21 cellular contexts compared by ENCODE assay signal in the genomic region with DNA sequence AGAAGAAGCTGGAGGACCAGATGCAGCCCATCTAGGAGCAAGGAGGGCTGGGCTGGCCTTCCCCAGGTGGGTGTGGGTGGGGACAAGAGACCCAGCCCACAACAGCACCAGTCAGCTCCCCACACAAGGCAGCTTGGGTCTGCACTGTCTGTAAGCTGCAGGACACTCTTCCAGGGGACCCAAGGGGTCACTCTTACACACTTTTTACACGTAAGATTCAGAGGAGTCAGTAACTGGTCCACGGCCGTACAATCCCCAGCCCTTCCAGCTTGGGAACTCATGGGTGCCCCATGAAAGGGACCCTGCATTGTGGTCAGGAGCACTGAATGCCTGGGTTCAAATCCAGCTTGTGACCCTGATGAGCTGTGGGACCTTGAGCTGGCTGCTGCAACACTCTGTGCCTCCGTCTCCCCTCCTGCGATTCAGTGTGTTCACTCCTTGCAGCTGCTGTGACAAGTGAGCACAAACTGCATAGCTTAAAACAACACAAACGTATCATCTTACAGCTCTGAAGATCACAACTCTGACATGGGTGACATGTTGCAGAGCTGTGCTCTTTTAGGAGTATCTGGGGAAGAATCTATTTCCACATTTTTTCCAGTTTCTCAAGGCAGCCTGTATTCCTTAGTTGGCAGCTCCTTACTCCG. TPM values are rescaled to one million over a fixed set of nuclear protein-coding genes. Genes with fewer than 3 reads are reported as not detected.
DNase-seq lines count a peak whose midpoint lies in the region; ATAC-seq, FAIRE-seq and TF ChIP-seq lines count a peak whose summit lies in the region.
"Had no signal": no experiment of that assay in that cellular context is flagged by ENCODE, and none has a peak within 500 bp of the region (broad histone marks: within the 10 kb centered on the region; RNA-seq: fewer than 3 reads in every experiment).

No MANE protein-coding gene starts in this region.

- ATAC-seq in Panc1 = peak; percentile 33; the same call in 1 of the 2 replicates
- ATAC-seq in HG03378 (IDR thresholded peaks at IDR 0.05; ENCODE audit: unreplicated experiment) = no peak

- no peaks in the 10 kb centered on the region for H3K27me3 ChIP-seq in Panc1 (ENCODE audit: control insufficient read depth, insufficient read depth, low read length)
- H3K27me3 ChIP-seq in endodermal cell (ENCODE audit: control insufficient read depth, insufficient read depth, low read length, poor library complexity, severe bottlenecking) = no peaks in the 10 kb centered on the region
- peaks cover 15% of the 10 kb centered on the region for H3K27me3 ChIP-seq in osteoblast (ENCODE audit: insufficient read depth, low read length)

- H3K4me1 Mint-ChIP-seq in endodermal cell = no peaks in the 10 kb centered on the region
- no peaks in the 10 kb centered on the region for H3K4me1 Mint-ChIP-seq in activated T-helper 2 cell treated with anti-CD3 and anti-CD28 coated beads, Interferon-gamma antibody, Interleukin-2, Interleukin-4, amounts not matched to agents 10 μg/mL and 5 μg/mL and 100 μg/mL, durations not matched to agents 14 hours and 24 hours and 36 hours (ENCODE audit: low read depth)
- H3K4me1 Mint-ChIP-seq: CD8-positive, alpha-beta memory T cell had no signal

- H3K36me3 ChIP-seq in Panc1 (ENCODE audit: control insufficient read depth, insufficient read depth, low read length) (no peaks in the 10 kb centered on the region), endodermal cell (ENCODE audit: control insufficient read depth, insufficient read depth, low read length) (no peaks in the 10 kb centered on the region), osteoblast (ENCODE audit: insufficient read depth, low read length) (no peaks in the 10 kb centered on the region)
- H3K36me3 ChIP-seq: SJSA1 had no signal

- no peak overlapping the region for H3K4me3 Mint-ChIP-seq in endodermal cell
- no peak overlapping the region for H3K4me3 Mint-ChIP-seq in activated T-helper 2 cell treated with anti-CD3 and anti-CD28 coated beads, Interferon-gamma antibody, Interleukin-2, Interleukin-4, amounts not matched to agents 10 μg/mL and 5 μg/mL and 100 μg/mL, durations not matched to agents 14 hours and 24 hours and 36 hours (ENCODE audit: low read depth)
- H3K4me3 Mint-ChIP-seq: CD8-positive, alpha-beta memory T cell; HFFc6 had no signal

- no peak overlapping the region for H2AFZ ChIP-seq in osteoblast (ENCODE audit: low read length)

- H3K4me3 ChIP-seq in Panc1 (ENCODE audit: low read depth in 2 of 2, low read length in 2 of 2) (no peak overlapping the region), endodermal cell (ENCODE audit: low read length) (no peak overlapping the region), osteoblast (ENCODE audit: insufficient read depth, low read length) (no peak overlapping the region)
- H3K4me3 ChIP-seq: SJSA1 had no signal

- in situ Hi-C loops in Panc1 (cut with HindIII; ENCODE audit: low pct_unique_long_range_greater_than_20kb, low sequenced_read_pairs) = no loop called here

- POLR2A ChIA-PET in Panc1 (lab: Charles Lee) = no interaction called here

- peaks cover 3% of the 10 kb centered on the region for H3K9me3 Mint-ChIP-seq in endodermal cell
- H3K9me3 Mint-ChIP-seq in activated T-helper 2 cell treated with anti-CD3 and anti-CD28 coated beads, Interferon-gamma antibody, Interleukin-2, Interleukin-4, amounts not matched to agents 10 μg/mL and 5 μg/mL and 100 μg/mL, durations not matched to agents 14 hours and 24 hours and 36 hours = no peaks in the 10 kb centered on the region
- H3K9me3 Mint-ChIP-seq: CD8-positive, alpha-beta memory T cell had no signal

- no peak for DNase-seq in GM12891 (ENCODE audit: insufficient read length, low spot score)
- no peak for DNase-seq in Panc1 (ENCODE audit: low read depth, low spot score)
- peak; percentile 44 for DNase-seq in endodermal cell
- DNase-seq in osteoblast (ENCODE audit: insufficient read length, low spot score, missing footprints) = peak; percentile 54
- DNase-seq in activated T-helper 2 cell treated with anti-CD3 and anti-CD28 coated beads, Interferon-gamma antibody, Interleukin-2, Interleukin-4, amounts not matched to agents 10 μg/mL and 5 μg/mL and 100 μg/mL, durations not matched to agents 14 hours and 24 hours and 36 hours (ENCODE audit: low spot score) = no peak
- no peak for DNase-seq in activated CD4-positive, alpha-beta T cell treated with anti-CD3 and anti-CD28 coated beads for 4 hours
- DNase-seq: ACHN; C1 segment of cervical spinal cord; CD8-positive, alpha-beta memory T cell; DMS53; EL; H7; HFFc6; Karpas-422; NCI-H1436; NCI-H2029; NCI-H2227 treated with DMSO at 0.1 percent for 48 hours; NCI-H526 had no signal

- H3K4me1 ChIP-seq in Panc1 (ENCODE audit: control insufficient read depth, insufficient read depth, low read length) (no peaks in the 10 kb centered on the region), endodermal cell (ENCODE audit: control insufficient read depth, insufficient read depth, low read length) (no peaks in the 10 kb centered on the region), osteoblast (ENCODE audit: insufficient read depth, low read length) (no peaks in the 10 kb centered on the region)

- CTCF ChIA-PET in Panc1 (lab: Charles Lee) = interaction anchor here (0.6 to 1.1 kb wide), 2 partner anchors 10 to 12 kb away, joined by 3 read pairs; no protein-coding TSS in a partner anchor

- no peaks in the 10 kb centered on the region for H3K79me2 ChIP-seq in osteoblast (ENCODE audit: insufficient read depth, low read length)

- no peak for TF ChIP-seq POLR2A in GM12891 (IDR thresholded peaks at IDR 0.05; ENCODE audit: low read depth, low read length)

- no peaks in the 10 kb centered on the region for H4K20me1 ChIP-seq in osteoblast (ENCODE audit: insufficient read depth, low read length)

- H3K27ac ChIP-seq in Panc1 (ENCODE audit: low read length) = no peak overlapping the region
- H3K27ac ChIP-seq in endodermal cell (ENCODE audit: low read depth, low read length) = no peak overlapping the region
- H3K27ac ChIP-seq in osteoblast (ENCODE audit: low read depth, low read length) = no peak overlapping the region
- H3K27ac ChIP-seq: SJSA1 had no signal

- H3K36me3 Mint-ChIP-seq in endodermal cell (ENCODE audit: low read depth) = no peaks in the 10 kb centered on the region
- no peaks in the 10 kb centered on the region for H3K36me3 Mint-ChIP-seq in activated T-helper 2 cell treated with anti-CD3 and anti-CD28 coated beads, Interferon-gamma antibody, Interleukin-2, Interleukin-4, amounts not matched to agents 10 μg/mL and 5 μg/mL and 100 μg/mL, durations not matched to agents 14 hours and 24 hours and 36 hours (ENCODE audit: low read depth)

- H3K27ac Mint-ChIP-seq in endodermal cell = no peak overlapping the region
- no peak overlapping the region for H3K27ac Mint-ChIP-seq in activated T-helper 2 cell treated with anti-CD3 and anti-CD28 coated beads, Interferon-gamma antibody, Interleukin-2, Interleukin-4, amounts not matched to agents 10 μg/mL and 5 μg/mL and 100 μg/mL, durations not matched to agents 14 hours and 24 hours and 36 hours
- H3K27ac Mint-ChIP-seq: CD8-positive, alpha-beta memory T cell; HFFc6 had no signal

- H3K4me2 ChIP-seq in osteoblast (ENCODE audit: insufficient read depth, low read length) = no peak overlapping the region

- peaks cover 6% of the 10 kb centered on the region for H3K27me3 Mint-ChIP-seq in endodermal cell (ENCODE audit: insufficient read depth)
- peaks cover 13% of the 10 kb centered on the region for H3K27me3 Mint-ChIP-seq in activated T-helper 2 cell treated with anti-CD3 and anti-CD28 coated beads, Interferon-gamma antibody, Interleukin-2, Interleukin-4, amounts not matched to agents 10 μg/mL and 5 μg/mL and 100 μg/mL, durations not matched to agents 14 hours and 24 hours and 36 hours (ENCODE audit: low read depth)

- H3K9me3 ChIP-seq in Panc1 (ENCODE audit: control insufficient read depth, insufficient read depth, low read depth, low read length) (no peaks in the 10 kb centered on the region), endodermal cell (ENCODE audit: control insufficient read depth, low read length) (no peaks in the 10 kb centered on the region), osteoblast (ENCODE audit: low read depth, low read length) (no peaks in the 10 kb centered on the region)

- no peak overlapping the region for H3K9ac ChIP-seq in endodermal cell (ENCODE audit: extremely low read depth, low read length, poor library complexity, severe bottlenecking)

- WGBS in endodermal cell (ENCODE audit: insufficient coverage in 1 of 2, insufficient read length in 1 of 2), 2 experiments = 91 to 98% methylated on average over 6 to 7 of the region's 7 CpGs

- BruUV-seq in Panc1 (replicated peaks; lab: Mats Ljungman, UMichigan) = no TSS peak

- TF ChIP-seq CTCF in Panc1 (IDR thresholded peaks at IDR 0.05) (no peak), endodermal cell (conservative IDR thresholded peaks at IDR 0.05) (no peak), osteoblast (IDR thresholded peaks at IDR 0.05; ENCODE audit: extremely low read depth, low read depth, low read length) (no peak)

- peak; percentile 56 for FAIRE-seq in GM12891 (lab: Jason Lieb, UNC)
- FAIRE-seq: GM12892 had no signal

- intact Hi-C loops in Panc1 (cut with micrococcal nuclease; ENCODE audit: unreplicated experiment) = no loop called here
- intact Hi-C loops in activated T-helper 2 cell treated with anti-CD3 and anti-CD28 coated beads, Interferon-gamma antibody, Interleukin-2, Interleukin-4, amounts not matched to agents 10 μg/mL and 5 μg/mL and 100 μg/mL, durations not matched to agents 14 hours and 24 hours and 36 hours (cut with micrococcal nuclease) = no loop called here

TF ChIP-seq in GM12891, 5 proteins besides CTCF, POLR2A, EP300 and RAD21:
- TF ChIP-seq POLR2AphosphoS5 (IDR thresholded peaks at IDR 0.05; ENCODE audit: low read depth, low read length) (no peak), SPI1 (IDR thresholded peaks at IDR 0.05; ENCODE audit: low read depth, low read length) (no peak), POU2F2 (IDR thresholded peaks at IDR 0.05; ENCODE audit: low read depth, low read length) (no peak), PAX5 (IDR thresholded peaks at IDR 0.05; ENCODE audit: insufficient read depth, low read length, severe bottlenecking) (no peak), TAF1 (IDR thresholded peaks at IDR 0.05; ENCODE audit: low read depth, low read length) (no peak)
TF ChIP-seq in GM12891: peak in this region for 0.

RNA-seq across cellular contexts. Expression of a gene that starts 11.1 kb away (rescaled TPM):
- polyA plus RNA-seq in GM12891 (2012; ENCODE audit: low read depth, missing spikeins) = 3.6 TPM
- 39.1 TPM for total RNA-seq in Panc1 (2021; ENCODE audit: unreplicated experiment)
- polyA plus RNA-seq in Panc1 (2012; ENCODE audit: insufficient read length) = 43.7 TPM
- 10 to 100 TPM; 14.4 to 17.5 TPM for total RNA-seq in endodermal cell
- polyA plus RNA-seq in endodermal cell (2013, experiment 1 of 2) = 13.4 TPM
- 12.5 TPM for polyA plus RNA-seq in endodermal cell (2013, experiment 2 of 2)
- 65.1 and 68.8 TPM in 2 replicates for total RNA-seq in osteoblast
- total RNA-seq in activated T-helper 2 cell treated with anti-CD3 and anti-CD28 coated beads, Interferon-gamma antibody, Interleukin-2, Interleukin-4, amounts not matched to agents 10 μg/mL and 5 μg/mL and 100 μg/mL, durations not matched to agents 14 hours and 24 hours and 36 hours = 10.0 and 10.3 TPM in 2 replicates

Comparison
In these comparisons a context has a peak if more than half of its experiments do, and no peak if none do; other contexts are left out.
1. DNase-seq: peak in endodermal cell (single experiment) and osteoblast (single experiment); none in GM12891 (single experiment), Panc1 (single experiment), activated T-helper 2 cell treated with anti-CD3 and anti-CD28 coated beads, Interferon-gamma antibody, Interleukin-2, Interleukin-4, amounts not matched to agents 10 μg/mL and 5 μg/mL and 100 μg/mL, durations not matched to agents 14 hours and 24 hours and 36 hours (single experiment) and activated CD4-positive, alpha-beta T cell treated with anti-CD3 and anti-CD28 coated beads for 4 hours (0 of 2).